Comparison of ENCODE assay signal across 1 cellular context in the genomic region with DNA sequence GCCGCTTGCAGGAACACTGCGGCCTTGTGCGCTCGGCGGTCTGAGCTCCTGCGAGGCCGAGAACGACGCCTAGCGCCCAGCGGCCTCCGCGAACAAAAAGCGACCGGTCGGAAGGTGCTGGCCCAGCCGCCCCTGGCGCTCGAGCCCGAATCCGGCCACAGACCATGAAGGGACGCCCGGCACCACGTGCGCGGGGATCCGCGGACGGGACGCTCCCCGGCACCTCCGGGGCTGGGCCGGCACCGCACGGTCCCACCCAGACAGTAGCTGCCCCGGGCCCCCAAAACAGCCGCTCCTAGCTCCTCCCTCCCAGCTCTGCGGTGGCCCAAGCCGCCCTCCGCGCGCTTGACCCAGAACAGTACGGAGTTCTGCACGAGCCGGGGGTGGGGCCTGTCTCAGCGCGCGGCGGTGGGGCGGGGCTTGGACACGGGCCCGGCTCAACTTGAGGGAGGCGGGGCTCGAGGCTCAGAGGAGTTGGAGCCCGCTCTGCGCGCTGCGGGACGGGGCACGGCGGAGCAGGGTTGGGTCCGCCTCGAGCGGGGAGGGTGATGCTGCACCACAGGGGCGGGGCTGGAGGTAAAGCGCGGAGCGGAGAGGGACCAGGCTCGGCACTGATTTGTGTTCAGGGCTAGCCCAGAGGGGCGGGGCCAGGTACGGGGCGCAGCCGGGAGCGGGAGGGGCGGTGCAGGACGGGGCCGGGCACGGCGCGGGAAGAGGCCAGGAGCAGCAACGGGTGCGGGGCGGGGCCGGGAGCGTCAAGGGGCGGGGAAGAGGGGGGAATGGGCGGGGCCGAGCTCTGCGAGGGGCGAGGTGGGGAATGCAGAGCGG.
A peak's percentile ranks its signal among the peaks of the same experiment; 100 is the strongest.
TF ChIP-seq lines count a peak whose summit lies in the region.

No MANE protein-coding gene starts in this region.

TF ChIP-seq in K562, 482 proteins besides CTCF, POLR2A, EP300 and RAD21 (continued from another document and continues in another):
- TF ChIP-seq HOMEZ (CRISPR knock-in tag; IDR thresholded peaks at IDR 0.05): no peak
- TF ChIP-seq SP1 (CRISPR knock-in tag; IDR thresholded peaks at IDR 0.05): peak; percentile 73
- no peak for TF ChIP-seq KDM4B (IDR thresholded peaks at IDR 0.05; ENCODE audit: borderline replicate concordance in 2 of 2, low read depth in 1 of 2)
- TF ChIP-seq, protein P1, sequence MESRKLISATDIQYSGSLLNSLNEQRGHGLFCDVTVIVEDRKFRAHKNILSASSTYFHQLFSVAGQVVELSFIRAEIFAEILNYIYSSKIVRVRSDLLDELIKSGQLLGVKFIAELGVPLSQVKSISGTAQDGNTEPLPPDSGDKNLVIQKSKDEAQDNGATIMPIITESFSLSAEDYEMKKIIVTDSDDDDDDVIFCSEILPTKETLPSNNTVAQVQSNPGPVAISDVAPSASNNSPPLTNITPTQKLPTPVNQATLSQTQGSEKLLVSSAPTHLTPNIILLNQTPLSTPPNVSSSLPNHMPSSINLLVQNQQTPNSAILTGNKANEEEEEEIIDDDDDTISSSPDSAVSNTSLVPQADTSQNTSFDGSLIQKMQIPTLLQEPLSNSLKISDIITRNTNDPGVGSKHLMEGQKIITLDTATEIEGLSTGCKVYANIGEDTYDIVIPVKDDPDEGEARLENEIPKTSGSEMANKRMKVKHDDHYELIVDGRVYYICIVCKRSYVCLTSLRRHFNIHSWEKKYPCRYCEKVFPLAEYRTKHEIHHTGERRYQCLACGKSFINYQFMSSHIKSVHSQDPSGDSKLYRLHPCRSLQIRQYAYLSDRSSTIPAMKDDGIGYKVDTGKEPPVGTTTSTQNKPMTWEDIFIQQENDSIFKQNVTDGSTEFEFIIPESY (CRISPR knock-in tag; IDR thresholded peaks at IDR 0.05): peak; percentile 61; the same call in 1 of the 2 replicates
- TF ChIP-seq CBFB (CRISPR knock-in tag; IDR thresholded peaks at IDR 0.05): 0 out of 2 replicates have a peak, but pooled peaks have one; percentile 39
- TF ChIP-seq L3MBTL2 (IDR thresholded peaks at IDR 0.05): peak; percentile 98
- TF ChIP-seq ZNF707 (CRISPR knock-in tag; conservative IDR thresholded peaks at IDR 0.05): no peak
- no peak; the same call in 1 of the 2 replicates for TF ChIP-seq MTA1 (IDR thresholded peaks at IDR 0.05; ENCODE audit: borderline replicate concordance)
- no peak for TF ChIP-seq NKRF (IDR thresholded peaks at IDR 0.05; ENCODE audit: borderline replicate concordance)
- TF ChIP-seq DPF2 (IDR thresholded peaks at IDR 0.05): peak; percentile 5; the same call in 1 of the 2 replicates
- peak; percentile 94 for TF ChIP-seq CXXC5 (CRISPR knock-in tag; IDR thresholded peaks at IDR 0.05)
- TF ChIP-seq FOSL1 (tag; conservative IDR thresholded peaks at IDR 0.05): peak; percentile 39; the same call in 1 of the 2 replicates
- TF ChIP-seq ZNF274 (IDR thresholded peaks at IDR 0.05; ENCODE audit: borderline replicate concordance, low read depth, low read length): no peak
- 0 out of 2 replicates have a peak, but pooled peaks have one; percentile 37 for TF ChIP-seq SIN3B (IDR thresholded peaks at IDR 0.05; ENCODE audit: low read depth)
- TF ChIP-seq MYC (IDR thresholded peaks at IDR 0.05; ENCODE audit: low read depth, low read length): peak; percentile 87
- peak; percentile 88; the same call in 1 of the 2 replicates for TF ChIP-seq MYC (CRISPR knock-in tag; IDR thresholded peaks at IDR 0.05; ENCODE audit: borderline replicate concordance, low read depth)
- TF ChIP-seq SUPT5H (IDR thresholded peaks at IDR 0.05): peak; percentile 86
- peak; percentile 11 for TF ChIP-seq POU5F1 (IDR thresholded peaks at IDR 0.05; ENCODE audit: borderline replicate concordance, low read depth, low read length, partially characterized antibody)
- TF ChIP-seq ZNF398 (CRISPR knock-in tag; IDR thresholded peaks at IDR 0.05): no peak
- no peak for TF ChIP-seq ARID3B (CRISPR knock-in tag; IDR thresholded peaks at IDR 0.05; ENCODE audit: borderline replicate concordance)
- TF ChIP-seq TFAM (CRISPR knock-in tag; conservative IDR thresholded peaks at IDR 0.05): no peak
- TF ChIP-seq TAF7 (tag; IDR thresholded peaks at IDR 0.05): 0 out of 2 replicates have a peak, but pooled peaks have one; percentile 28
- TF ChIP-seq ZEB2 (IDR thresholded peaks at IDR 0.05): no peak
- peak in 2 of 3 experiments; percentile 8 to 20 for TF ChIP-seq YY1 (IDR thresholded peaks at IDR 0.05; ENCODE audit: borderline replicate concordance in 1 of 3, control insufficient read depth in 1 of 3, extremely low read depth in 1 of 3, insufficient read depth in 3 of 3, insufficient read length in 1 of 3, insufficient replicate concordance in 2 of 3, low read depth in 1 of 3, low read length in 2 of 3)
- no peak for TF ChIP-seq TAF9B (IDR thresholded peaks at IDR 0.05; ENCODE audit: partially characterized antibody)
- 0 out of 2 replicates have a peak, but pooled peaks have one; percentile 45 for TF ChIP-seq LEF1 (IDR thresholded peaks at IDR 0.05)
- TF ChIP-seq ZNF584 (CRISPR knock-in tag; IDR thresholded peaks at IDR 0.05; ENCODE audit: low read depth): no peak
- TF ChIP-seq, protein P2, sequence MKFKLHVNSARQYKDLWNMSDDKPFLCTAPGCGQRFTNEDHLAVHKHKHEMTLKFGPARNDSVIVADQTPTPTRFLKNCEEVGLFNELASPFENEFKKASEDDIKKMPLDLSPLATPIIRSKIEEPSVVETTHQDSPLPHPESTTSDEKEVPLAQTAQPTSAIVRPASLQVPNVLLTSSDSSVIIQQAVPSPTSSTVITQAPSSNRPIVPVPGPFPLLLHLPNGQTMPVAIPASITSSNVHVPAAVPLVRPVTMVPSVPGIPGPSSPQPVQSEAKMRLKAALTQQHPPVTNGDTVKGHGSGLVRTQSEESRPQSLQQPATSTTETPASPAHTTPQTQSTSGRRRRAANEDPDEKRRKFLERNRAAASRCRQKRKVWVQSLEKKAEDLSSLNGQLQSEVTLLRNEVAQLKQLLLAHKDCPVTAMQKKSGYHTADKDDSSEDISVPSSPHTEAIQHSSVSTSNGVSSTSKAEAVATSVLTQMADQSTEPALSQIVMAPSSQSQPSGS (CRISPR knock-in tag; IDR thresholded peaks at IDR 0.05): 0 out of 2 replicates have a peak, but pooled peaks have one; percentile 14
- peak; percentile 94; the same call in 1 of the 2 replicates for TF ChIP-seq RBM34 (IDR thresholded peaks at IDR 0.05; ENCODE audit: borderline replicate concordance, insufficient read depth, low read length)
- TF ChIP-seq, protein P3, sequence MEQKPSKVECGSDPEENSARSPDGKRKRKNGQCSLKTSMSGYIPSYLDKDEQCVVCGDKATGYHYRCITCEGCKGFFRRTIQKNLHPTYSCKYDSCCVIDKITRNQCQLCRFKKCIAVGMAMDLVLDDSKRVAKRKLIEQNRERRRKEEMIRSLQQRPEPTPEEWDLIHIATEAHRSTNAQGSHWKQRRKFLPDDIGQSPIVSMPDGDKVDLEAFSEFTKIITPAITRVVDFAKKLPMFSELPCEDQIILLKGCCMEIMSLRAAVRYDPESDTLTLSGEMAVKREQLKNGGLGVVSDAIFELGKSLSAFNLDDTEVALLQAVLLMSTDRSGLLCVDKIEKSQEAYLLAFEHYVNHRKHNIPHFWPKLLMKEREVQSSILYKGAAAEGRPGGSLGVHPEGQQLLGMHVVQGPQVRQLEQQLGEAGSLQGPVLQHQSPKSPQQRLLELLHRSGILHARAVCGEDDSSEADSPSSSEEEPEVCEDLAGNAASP (IDR thresholded peaks at IDR 0.05): no peak
- TF ChIP-seq ARID1B (IDR thresholded peaks at IDR 0.05): 0 out of 2 replicates have a peak, but pooled peaks have one; percentile 34
- TF ChIP-seq ZNF324 (CRISPR knock-in tag; IDR thresholded peaks at IDR 0.05): no peak
- peak; percentile 77; the same call in 1 of the 2 replicates for TF ChIP-seq ARID4B (CRISPR knock-in tag; IDR thresholded peaks at IDR 0.05)
- peak; percentile 68 for TF ChIP-seq HNRNPLL (IDR thresholded peaks at IDR 0.05; ENCODE audit: low read depth, low read length, poor library complexity, severe bottlenecking)
